In genomic region chr17:45172232-45172540, GRCh38 we compare ENCODE assay signal across 9 cellular contexts. TPM values are rescaled to one million over a fixed set of nuclear protein-coding genes. Genes with fewer than 3 reads are reported as not detected.
DNase-seq lines count a peak whose midpoint lies in the region; ATAC-seq lines count a peak whose summit lies in the region.
"Had no signal": no experiment of that assay in that cellular context is flagged by ENCODE, and none has a peak within 500 bp of the region (broad histone marks: within the 10 kb centered on the region; RNA-seq: fewer than 3 reads in every experiment).

No MANE protein-coding gene starts in this region.

- no peak for ATAC-seq in stimulated activated naive CD8-positive, alpha-beta T cell treated with anti-CD3 and anti-CD28 coated beads, Interleukin-15, Interleukin-2, amounts not matched to agents 100 U/mL and 50 U/mL, for 24 hours
- no peak for ATAC-seq in naive thymus-derived CD8-positive, alpha-beta T cell
- ATAC-seq in HG03159 (IDR thresholded peaks at IDR 0.05; ENCODE audit: unreplicated experiment), result no peak
- ATAC-seq in HG03039 (IDR thresholded peaks at IDR 0.05; ENCODE audit: unreplicated experiment), result no peak

- H3K27ac Mint-ChIP-seq in stimulated activated naive CD8-positive, alpha-beta T cell treated with anti-CD3 and anti-CD28 coated beads, Interleukin-15, Interleukin-2, amounts not matched to agents 100 ng/mL and 50 ng/mL, for 24 hours, result peak overlapping the region; percentile 36
- peak overlapping the region; percentile 73 to 98 (median 92) for H3K27ac Mint-ChIP-seq in naive thymus-derived CD8-positive, alpha-beta T cell

- peaks cover 26% of the 10 kb centered on the region for H3K4me1 Mint-ChIP-seq in stimulated activated naive CD8-positive, alpha-beta T cell treated with anti-CD3 and anti-CD28 coated beads, Interleukin-15, Interleukin-2, amounts not matched to agents 100 ng/mL and 50 ng/mL, for 24 hours (ENCODE audit: low read depth)
- H3K4me1 Mint-ChIP-seq in naive thymus-derived CD8-positive, alpha-beta T cell, result peaks cover 6 to 32% (median 30%) of the 10 kb centered on the region in 4 donors

- H3K4me3 Mint-ChIP-seq in stimulated activated naive CD8-positive, alpha-beta T cell treated with anti-CD3 and anti-CD28 coated beads, Interleukin-15, Interleukin-2, amounts not matched to agents 100 ng/mL and 50 ng/mL, for 24 hours, result peak overlapping the region; percentile 77
- peak overlapping the region in 9 of 10 donors; percentile 33 to 89 (median 80) for H3K4me3 Mint-ChIP-seq in naive thymus-derived CD8-positive, alpha-beta T cell

- POLR2A ChIA-PET in naive thymus-derived CD8-positive, alpha-beta T cell (lab: Charles Lee), result interaction anchor here (0.5 to 5.8 kb wide), 18 partner anchors 10 to 1528 kb away, joined by 3 to 111 read pairs (median 4); partner anchors contain the start of genes ACBD4, HEXIM1, HEXIM2 and MAP3K14

- H3K27ac ChIP-seq in cingulate gyrus (ENCODE audit: low read depth, low read length), result peak overlapping the region; percentile 94

- DNase-seq in stimulated activated naive CD8-positive, alpha-beta T cell treated with anti-CD3 and anti-CD28 coated beads, Interleukin-15, Interleukin-2, amounts not matched to agents 100 U/mL and 50 U/mL, for 24 hours, result no peak
- DNase-seq in naive thymus-derived CD8-positive, alpha-beta T cell, result no peak
- no peak for DNase-seq in NK-92 (lab: John Stamatoyannopoulos, UW; ENCODE audit: unreplicated experiment)
- DNase-seq in stimulated activated CD4-positive, alpha-beta T cell treated with anti-CD3 and anti-CD28 coated beads, Interleukin-2, amount 100 ng/mL, for 24 hours, result no peak
- DNase-seq: DMS53 had no signal

- H3K36me3 Mint-ChIP-seq in stimulated activated naive CD8-positive, alpha-beta T cell treated with anti-CD3 and anti-CD28 coated beads, Interleukin-15, Interleukin-2, amounts not matched to agents 100 ng/mL and 50 ng/mL, for 24 hours (ENCODE audit: low read depth), result no peaks in the 10 kb centered on the region
- H3K36me3 Mint-ChIP-seq in naive thymus-derived CD8-positive, alpha-beta T cell, result no peaks in the 10 kb centered on the region

- H3K27me3 Mint-ChIP-seq in stimulated activated naive CD8-positive, alpha-beta T cell treated with anti-CD3 and anti-CD28 coated beads, Interleukin-15, Interleukin-2, amounts not matched to agents 100 ng/mL and 50 ng/mL, for 24 hours, result no peaks in the 10 kb centered on the region
- H3K27me3 Mint-ChIP-seq in naive thymus-derived CD8-positive, alpha-beta T cell, result no peaks in the 10 kb centered on the region

- no peaks in the 10 kb centered on the region for H3K9me3 Mint-ChIP-seq in stimulated activated naive CD8-positive, alpha-beta T cell treated with anti-CD3 and anti-CD28 coated beads, Interleukin-15, Interleukin-2, amounts not matched to agents 100 ng/mL and 50 ng/mL, for 24 hours
- no peaks in the 10 kb centered on the region for H3K9me3 Mint-ChIP-seq in naive thymus-derived CD8-positive, alpha-beta T cell

RNA-seq across cellular contexts. Expression of gene HEXIM2, which starts 10.5 kb away (rescaled TPM):
- total RNA-seq in naive thymus-derived CD8-positive, alpha-beta T cell, result 1 to 10 TPM; 3.4 to 4.4 TPM
- 1 to 10 TPM; 2.6 to 3.6 (median 3.3) TPM for polyA plus RNA-seq in naive thymus-derived CD8-positive, alpha-beta T cell

RNA-seq across cellular contexts. Expression of gene HEXIM1, which starts 23.9 kb away (rescaled TPM):
- 10 to 100 TPM; 34.3 to 35.1 TPM for total RNA-seq in naive thymus-derived CD8-positive, alpha-beta T cell
- polyA plus RNA-seq in naive thymus-derived CD8-positive, alpha-beta T cell, result 1 to 10 TPM; 4.9 to 6.8 (median 5.4) TPM

RNA-seq across cellular contexts. Expression of gene ACBD4, which starts 36.7 kb away (rescaled TPM):
- 10 to 100 TPM; 39.4 to 48.5 TPM for total RNA-seq in naive thymus-derived CD8-positive, alpha-beta T cell
- 10 to 100 TPM; 10.5 to 17.4 (median 11.7) TPM for polyA plus RNA-seq in naive thymus-derived CD8-positive, alpha-beta T cell

RNA-seq across cellular contexts. Expression of gene PLCD3, which starts 39.9 kb away (rescaled TPM):
- 1 to 10 TPM; 1.6 to 4.0 TPM for total RNA-seq in naive thymus-derived CD8-positive, alpha-beta T cell
- polyA plus RNA-seq in naive thymus-derived CD8-positive, alpha-beta T cell, result under 1 TPM; 0.35 to 0.65 (median 0.56) TPM

RNA-seq across cellular contexts. Expression of gene FMNL1, which starts 49.5 kb away (rescaled TPM):
- 100 to 1,000 TPM; 383 to 394 TPM for total RNA-seq in naive thymus-derived CD8-positive, alpha-beta T cell
- 10 to 100 TPM; 18.0 to 35.5 (median 21.5) TPM for polyA plus RNA-seq in naive thymus-derived CD8-positive, alpha-beta T cell
